In the genomic region with DNA sequence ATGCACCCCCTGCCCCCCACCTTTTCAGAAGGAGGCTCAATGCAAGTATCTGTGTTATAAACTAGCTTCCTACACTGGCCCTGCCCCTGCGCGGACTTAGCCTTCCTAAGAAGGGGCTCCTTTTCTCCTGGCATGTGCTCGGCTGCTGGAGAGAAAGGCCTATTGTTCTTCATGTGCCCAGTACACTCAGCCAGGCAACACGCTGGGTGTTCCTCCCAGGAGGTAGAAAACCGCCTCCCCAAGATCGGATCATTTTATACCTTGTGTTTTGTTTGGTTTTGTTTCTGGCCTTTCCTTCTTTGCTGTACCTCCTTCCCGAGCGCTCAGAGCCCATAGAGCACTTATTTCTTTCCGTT, we compare ENCODE assay signal across 9 cellular contexts. TPM values are rescaled to one million over a fixed set of nuclear protein-coding genes. Genes with fewer than 3 reads are reported as not detected.
DNase-seq lines count a peak whose midpoint lies in the region; ATAC-seq and TF ChIP-seq lines count a peak whose summit lies in the region.
"Had no signal": no experiment of that assay in that cellular context is flagged by ENCODE, and none has a peak within 500 bp of the region (broad histone marks: within the 10 kb centered on the region; RNA-seq: fewer than 3 reads in every experiment).

No MANE protein-coding gene starts in this region.

- DNase-seq in COLO829 (ENCODE audit: low spot score) (peak; percentile 83), NCI-H2107 treated with DMSO at 0.1 percent for 48 hours (lab: John Stamatoyannopoulos, UW; ENCODE audit: unreplicated experiment) (peak; percentile 92), MCF 10A (ENCODE audit: unreplicated experiment) (peak; percentile 63), mucosa of descending colon (peak; percentile 61 to 72 (median 65)), vagina (ENCODE audit: extremely low spot score in 2 of 2) (no peak), cerebellar nuclear complex (lab: John Stamatoyannopoulos, UW) (no peak)

- POLR2A ChIA-PET in MCF 10A (lab: Yijun Ruan, JAX) = interaction anchor here (0.7 to 18.7 kb wide), 13 partner anchors 27 to 963 kb away, joined by 3 to 331 read pairs (median 6); a partner anchor contains a TSS

- peak; percentile 49 for ATAC-seq in mucosa of descending colon
- no peak for ATAC-seq in GM21576 (IDR thresholded peaks at IDR 0.05; ENCODE audit: unreplicated experiment)
- no peak for ATAC-seq in HG02970 (IDR thresholded peaks at IDR 0.05; ENCODE audit: low FRiP score, unreplicated experiment)

- H3K27me3 ChIP-seq in vagina = no peaks in the 10 kb centered on the region

- TF ChIP-seq CTCF in MCF 10A (IDR thresholded peaks at IDR 0.05; ENCODE audit: unreplicated experiment) (no peak), mucosa of descending colon (IDR thresholded peaks at IDR 0.05) (no peak), vagina (IDR thresholded peaks at IDR 0.05) (no peak)

- no peaks in the 10 kb centered on the region for H3K27me3 Mint-ChIP-seq in MCF 10A (ENCODE audit: insufficient read depth, unreplicated experiment)

- no peak overlapping the region for H3K4me3 ChIP-seq in mucosa of descending colon
- no peak overlapping the region for H3K4me3 ChIP-seq in vagina

- H3K4me1 ChIP-seq in mucosa of descending colon (ENCODE audit: low read depth) (peaks cover 43% of the 10 kb centered on the region), vagina (peaks cover 33% of the 10 kb centered on the region)

- intact Hi-C loops in MCF 10A (cut with micrococcal nuclease) = loop anchor here (1.0 to 10.0 kb wide), 6 partner anchors 41 to 1135 kb away; a partner anchor contains a TSS
- intact Hi-C loops in mucosa of descending colon (cut with DNase I, micrococcal nuclease) = loop anchor here (5.0 to 10.0 kb wide), 4 partner anchors 42 to 455 kb away; a partner anchor contains a TSS
- intact Hi-C loops in vagina (cut with DNase I) = loop anchor here (5.0 to 10.0 kb wide), 3 partner anchors 305 to 575 kb away; a partner anchor contains a TSS

- TF ChIP-seq POLR2A in vagina (IDR thresholded peaks at IDR 0.05) = no peak

- no peaks in the 10 kb centered on the region for H3K36me3 Mint-ChIP-seq in MCF 10A (ENCODE audit: insufficient read depth, unreplicated experiment)

- no TSS peak for BruUV-seq in MCF 10A (replicated peaks; lab: Mats Ljungman, UMichigan)

- H3K27ac ChIP-seq in vagina = peak overlapping the region; percentile 67

- peak overlapping the region; percentile 96 for H3K27ac Mint-ChIP-seq in MCF 10A (ENCODE audit: low read depth, unreplicated experiment)
- H3K27ac Mint-ChIP-seq: dendritic cell treated with granulocyte-macrophage colony-stimulating factor and Interleukin-4, amounts not matched to agents 40 ng/mL and 50 ng/mL, for 4 days had no signal

- H3K4me1 Mint-ChIP-seq in MCF 10A (ENCODE audit: insufficient read depth, unreplicated experiment) = peaks cover 65% of the 10 kb centered on the region

- H3K36me3 ChIP-seq in mucosa of descending colon (ENCODE audit: low read depth) (no peaks in the 10 kb centered on the region), vagina (no peaks in the 10 kb centered on the region)

- H3K9me3 ChIP-seq in mucosa of descending colon (no peaks in the 10 kb centered on the region), vagina (no peaks in the 10 kb centered on the region)

- H3K9me3 Mint-ChIP-seq in MCF 10A (ENCODE audit: unreplicated experiment) = no peaks in the 10 kb centered on the region
- H3K9me3 Mint-ChIP-seq: dendritic cell treated with granulocyte-macrophage colony-stimulating factor and Interleukin-4, amounts not matched to agents 40 ng/mL and 50 ng/mL, for 4 days had no signal

- peak overlapping the region; percentile 60 for H3K4me3 Mint-ChIP-seq in MCF 10A (ENCODE audit: unreplicated experiment)
- H3K4me3 Mint-ChIP-seq: dendritic cell treated with granulocyte-macrophage colony-stimulating factor and Interleukin-4, amounts not matched to agents 40 ng/mL and 50 ng/mL, for 4 days had no signal

- CTCF ChIA-PET in MCF 10A (lab: Yijun Ruan, JAX) = interaction anchor here (0.5 to 10.3 kb wide), 12 partner anchors 20 to 621 kb away, joined by 3 to 260 read pairs (median 4); no protein-coding TSS in a partner anchor

RNA-seq across cellular contexts. Expression of a gene that starts 30.2 kb away (rescaled TPM):
- total RNA-seq in MCF 10A (2022) = 103 and 112 TPM in 2 replicates
- total RNA-seq in mucosa of descending colon = 100 to 1,000 TPM; 127 to 146 (median 133) TPM
- total RNA-seq in vagina = 269 TPM

Comparison
In these comparisons a context has a peak if more than half of its experiments do, and no peak if none do; other contexts are left out.
1. DNase-seq: peak in COLO829 (single experiment), NCI-H2107 treated with DMSO at 0.1 percent for 48 hours (single experiment), MCF 10A (single experiment) and mucosa of descending colon (3 of 3); none in vagina (0 of 2) and cerebellar nuclear complex (0 of 2).